ENCODE assay signal across 11 cellular contexts in genomic region chr9:94865599-94866456, GRCh38.
DNase-seq lines count a peak whose midpoint lies in the region; ATAC-seq and TF ChIP-seq lines count a peak whose summit lies in the region.
"Had no signal": no experiment of that assay in that cellular context is flagged by ENCODE, and none has a peak within 500 bp of the region (broad histone marks: within the 10 kb centered on the region; RNA-seq: fewer than 3 reads in every experiment).

No MANE protein-coding gene starts in this region.

- H3K36me3 ChIP-seq in esophagus muscularis mucosa (no peaks in the 10 kb centered on the region), neuron (ENCODE audit: insufficient read depth, low read length) (no peaks in the 10 kb centered on the region), thyroid gland (no peaks in the 10 kb centered on the region)

- H3K27ac ChIP-seq in AG04450 (ENCODE audit: low read depth, low read length) (peak overlapping the region; percentile 80), esophagus muscularis mucosa (replicated peaks in 1 of 4) (peak overlapping the region; percentile 80 to 88 (median 86)), thyroid gland (peak overlapping the region in 1 of 3 donors; percentile 96)
- H3K27ac ChIP-seq: KMS-11 had no signal

- TF ChIP-seq CTCF in AG04450 (IDR thresholded peaks at IDR 0.05; ENCODE audit: low read depth, low read length) (no peak), esophagus muscularis mucosa (IDR thresholded peaks at IDR 0.05) (no peak), thyroid gland (IDR thresholded peaks at IDR 0.05) (no peak)

- H3K27me3 ChIP-seq in AG04450 (ENCODE audit: control insufficient read depth, insufficient read depth, low read length) = no peaks in the 10 kb centered on the region
- H3K27me3 ChIP-seq in esophagus muscularis mucosa = no peaks in the 10 kb centered on the region
- no peaks in the 10 kb centered on the region for H3K27me3 ChIP-seq in neuron (ENCODE audit: insufficient read depth, low read length)
- no peaks in the 10 kb centered on the region for H3K27me3 ChIP-seq in thyroid gland

- H2AFZ ChIP-seq in neuron (ENCODE audit: low read depth, low read length) = peak overlapping the region; percentile 92

- WGBS in esophagus muscularis mucosa = 45% methylated on average over 9 of the region's 9 CpGs
- WGBS in thyroid gland, 2 donors = 76 to 91% methylated on average over 9 of the region's 9 CpGs

- intact Hi-C loops in esophagus muscularis mucosa (cut with DNase I) = loop anchor here (5.0 kb wide), 2 partner anchors 64 to 141 kb away; no protein-coding TSS in a partner anchor
- intact Hi-C loops in thyroid gland (cut with DNase I) = no loop called here

- H3K9me3 ChIP-seq in AG04450 (ENCODE audit: control insufficient read depth, insufficient read depth, low read length) (no peaks in the 10 kb centered on the region), esophagus muscularis mucosa (no peaks in the 10 kb centered on the region), neuron (ENCODE audit: low read length) (no peaks in the 10 kb centered on the region), thyroid gland (no peaks in the 10 kb centered on the region)

- CTCF ChIA-PET in AG04450 (lab: Charles Lee) = interaction anchor here (0.5 to 2.7 kb wide), 9 partner anchors 14 to 266 kb away, joined by 3 to 9 read pairs (median 3); no protein-coding TSS in a partner anchor

- POLR2A ChIA-PET in AG04450 (lab: Yijun Ruan, JAX) = interaction anchor here (0.6 to 1.6 kb wide), 10 partner anchors 10 to 160 kb away, joined by 3 to 10 read pairs (median 4); no protein-coding TSS in a partner anchor

- H3K4me1 ChIP-seq in esophagus muscularis mucosa (peaks cover 50 to 80% (median 61%) of the 10 kb centered on the region in 4 donors), neuron (ENCODE audit: insufficient read depth, low read length) (peaks cover 21% of the 10 kb centered on the region), thyroid gland (peaks cover 23 to 43% of the 10 kb centered on the region in 2 donors)

- TF ChIP-seq POLR2A in esophagus muscularis mucosa (IDR thresholded peaks at IDR 0.05; ENCODE audit: low read depth) = no peak
- no peak for TF ChIP-seq POLR2A in thyroid gland (IDR thresholded peaks at IDR 0.05)

- no peak for TF ChIP-seq EP300 in esophagus muscularis mucosa (IDR thresholded peaks at IDR 0.05)

- H3K4me3 ChIP-seq in AG04450 (ENCODE audit: low read depth, low read length) (no peak overlapping the region), esophagus muscularis mucosa (peak overlapping the region in 1 of 4 donors; percentile 0), neuron (ENCODE audit: low read length) (no peak overlapping the region), thyroid gland (replicated peaks in 1 of 3) (no peak overlapping the region)

- DNase-seq in AG04450 (ENCODE audit: low read depth, low spot score) (peak; percentile 78), NCI-H69 (lab: John Stamatoyannopoulos, UW) (peak; percentile 79), esophagus muscularis mucosa (ENCODE audit: extremely low spot score) (no peak), thyroid gland (no peak)
- DNase-seq: activated CD4-positive, alpha-beta T cell treated with anti-CD3 and anti-CD28 coated beads, Interleukin-2, amount 50 U/mL, for 48 hours; CD4-positive, CD25-positive, alpha-beta regulatory T cell had no signal

- ATAC-seq in GM18858 (IDR thresholded peaks at IDR 0.05; ENCODE audit: unreplicated experiment) (no peak), HG03521 (IDR thresholded peaks at IDR 0.05; ENCODE audit: unreplicated experiment) (no peak), HG02759 (IDR thresholded peaks at IDR 0.05; ENCODE audit: unreplicated experiment) (no peak)

Comparison
In these comparisons a context has a peak if more than half of its experiments do, and no peak if none do; other contexts are left out.
1. DNase-seq: peak in AG04450 (single experiment) and NCI-H69 (single experiment); none in esophagus muscularis mucosa (single experiment) and thyroid gland (0 of 2).